8 cellular contexts compared by ENCODE assay signal in genomic region chrX:45851434-45851991, GRCh38.
A peak's percentile ranks its signal among the peaks of the same experiment; 100 is the strongest.
DNase-seq lines count a peak whose midpoint lies in the region; ATAC-seq, FAIRE-seq and TF ChIP-seq lines count a peak whose summit lies in the region.

No MANE protein-coding gene starts in this region.

- H3K4me2 ChIP-seq in HepG2 (ENCODE audit: low read depth, low read length): peak overlapping the region; percentile 73

- POLR2A ChIA-PET in MCF 10A (lab: Yijun Ruan, JAX) (interaction anchor here (0.6 to 3.0 kb wide), 18 partner anchors 9 to 524 kb away, joined by 3 to 39 read pairs (median 5); no protein-coding TSS in a partner anchor), HepG2 (lab: Yijun Ruan, JAX) (interaction anchor here (1.0 kb wide), 2 partner anchors 17 to 469 kb away, joined by 3 read pairs; no protein-coding TSS in a partner anchor)

- H3K4me3 ChIP-seq in ACC112 (ENCODE audit: low read depth, low read length) (peak overlapping the region; percentile 82), HL-60 (replicated peaks; ENCODE audit: insufficient read depth, low read length) (peak overlapping the region; percentile 64), HepG2 (replicated peaks in 1 of 3; ENCODE audit: insufficient read depth in 1 of 3, low read depth in 2 of 3, low read length in 3 of 3) (peak overlapping the region; percentile 60 to 77 (median 75); a peak in 5 of 6 replicates)

- H3K27me3 Mint-ChIP-seq in T-helper 2 cell treated with Interferon-gamma antibody and Interleukin-4, amounts not matched to agents 5 μg/mL and 100 μg/mL, for 36 hours (ENCODE audit: low read depth): no peaks in the 10 kb centered on the region
- H3K27me3 Mint-ChIP-seq in MCF 10A (ENCODE audit: insufficient read depth, unreplicated experiment): peaks cover 26% of the 10 kb centered on the region

- intact Hi-C loops in MCF 10A (cut with micrococcal nuclease): loop anchor here (5.0 to 10.0 kb wide), 3 partner anchors 313 to 476 kb away; no protein-coding TSS in a partner anchor
- intact Hi-C loops in HepG2 (cut with micrococcal nuclease; ENCODE audit: unreplicated experiment): no loop called here

- TF ChIP-seq CTCF in HL-60 (IDR thresholded peaks at IDR 0.05; ENCODE audit: insufficient read depth, low read length): no peak
- TF ChIP-seq CTCF in MCF 10A (IDR thresholded peaks at IDR 0.05; ENCODE audit: unreplicated experiment): no peak
- TF ChIP-seq CTCF in HepG2 (CRISPR knock-in tag; IDR thresholded peaks at IDR 0.05): no peak

- peak overlapping the region; percentile 95 for H3K4me3 Mint-ChIP-seq in T-helper 2 cell treated with Interferon-gamma antibody and Interleukin-4, amounts not matched to agents 5 μg/mL and 100 μg/mL, for 36 hours
- peak overlapping the region; percentile 89 for H3K4me3 Mint-ChIP-seq in MCF 10A (ENCODE audit: unreplicated experiment)

- CTCF ChIA-PET in MCF 10A (lab: Yijun Ruan, JAX) (interaction anchor here (1.5 kb wide), 1 partner anchor 525 kb away, joined by 3 read pairs; no protein-coding TSS in a partner anchor), HepG2 (lab: Yijun Ruan, JAX; ENCODE audit: low intra/inter-chr PET ratio, low total read pairs) (no interaction called here)

- H3K4me1 Mint-ChIP-seq in T-helper 2 cell treated with Interferon-gamma antibody and Interleukin-4, amounts not matched to agents 5 μg/mL and 100 μg/mL, for 36 hours (ENCODE audit: low read depth): peaks cover 34% of the 10 kb centered on the region
- no peaks in the 10 kb centered on the region for H3K4me1 Mint-ChIP-seq in MCF 10A (ENCODE audit: insufficient read depth, unreplicated experiment)

- 2% methylated on average over 7 of the region's 53 CpGs for WGBS in HepG2 (ENCODE audit: low lambda C conversion rate)

- no peaks in the 10 kb centered on the region for H4K20me1 ChIP-seq in HepG2 (ENCODE audit: insufficient read depth, low read length)

- DNase-seq in HL-60 (ENCODE audit: low read depth in 1 of 2, low spot score in 1 of 2) (peak in 1 of 2 experiments; percentile 62), MCF 10A (ENCODE audit: unreplicated experiment) (peak; percentile 71), HepG2 (ENCODE audit: low spot score) (no peak), hippocampal formation (lab: John Stamatoyannopoulos, UW) (no peak)
- DNase-seq in T-helper 2 cell treated with Interferon-gamma antibody and Interleukin-4, amounts not matched to agents 5 μg/mL and 100 μg/mL, for 36 hours (ENCODE audit: low spot score): peak; percentile 69
- peak; percentile 66 to 78 for DNase-seq in stimulated activated CD4-positive, alpha-beta T cell treated with anti-CD3 and anti-CD28 coated beads, Interleukin-4, amount 100 ng/mL, for 4 hours

- H3K27ac ChIP-seq in ACC112 (ENCODE audit: low read depth, low read length) (no peak overlapping the region), HL-60 (replicated peaks) (peak overlapping the region; percentile 71), HepG2 (ENCODE audit: extremely low read length, insufficient read depth, low read length) (no peak overlapping the region)

- no TSS peak for BruUV-seq in MCF 10A (replicated peaks; lab: Mats Ljungman, UMichigan)
- no TSS peak for BruUV-seq in HepG2 (replicated peaks; lab: Mats Ljungman, UMichigan)

- H2AFZ ChIP-seq in ACC112 (ENCODE audit: low read length, unreplicated experiment): peak overlapping the region; percentile 75
- H2AFZ ChIP-seq in HepG2 (ENCODE audit: low read length): no peak overlapping the region

- no peaks in the 10 kb centered on the region for H3K9me3 Mint-ChIP-seq in T-helper 2 cell treated with Interferon-gamma antibody and Interleukin-4, amounts not matched to agents 5 μg/mL and 100 μg/mL, for 36 hours
- H3K9me3 Mint-ChIP-seq in MCF 10A (ENCODE audit: unreplicated experiment): no peaks in the 10 kb centered on the region

- H3K27me3 ChIP-seq in ACC112 (ENCODE audit: insufficient read depth, low read length) (no peaks in the 10 kb centered on the region), HL-60 (ENCODE audit: insufficient read depth, poor library complexity, severe bottlenecking) (peaks cover 2% of the 10 kb centered on the region), HepG2 (ENCODE audit: control insufficient read depth in 1 of 2, insufficient read depth in 2 of 2, low read length in 2 of 2) (no peaks in the 10 kb centered on the region; a peak in 1 of 5 replicates)

- TF ChIP-seq POLR2A in HepG2 (IDR thresholded peaks at IDR 0.05; ENCODE audit: insufficient read depth in 1 of 2, low read depth in 2 of 2, low read length in 2 of 2): peak in 1 of 2 experiments; percentile 50; a peak in 2 of 4 replicates

- H3K79me2 ChIP-seq in ACC112 (ENCODE audit: control insufficient read depth, insufficient read depth, low read length, unreplicated experiment) (peaks cover 13% of the 10 kb centered on the region), HepG2 (ENCODE audit: insufficient read depth, low read length) (peaks cover 23% of the 10 kb centered on the region)

- peaks cover 16% of the 10 kb centered on the region for H3K36me3 Mint-ChIP-seq in T-helper 2 cell treated with Interferon-gamma antibody and Interleukin-4, amounts not matched to agents 5 μg/mL and 100 μg/mL, for 36 hours (ENCODE audit: low read depth)
- H3K36me3 Mint-ChIP-seq in MCF 10A (ENCODE audit: insufficient read depth, unreplicated experiment): peaks cover 33% of the 10 kb centered on the region

- TF ChIP-seq EP300 in HepG2 (IDR thresholded peaks at IDR 0.05; ENCODE audit: low read depth in 2 of 2, low read length in 2 of 2) (no peak), HepG2 (CRISPR knock-in tag; IDR thresholded peaks at IDR 0.05; ENCODE audit: borderline replicate concordance) (no peak)

- H3K36me3 ChIP-seq in ACC112 (ENCODE audit: insufficient read depth, low read length) (no peaks in the 10 kb centered on the region), HepG2 (replicated peaks in 1 of 2; ENCODE audit: control insufficient read depth in 1 of 2, insufficient read depth in 2 of 2, low read length in 2 of 2) (no peaks in the 10 kb centered on the region)

- FAIRE-seq in HepG2 (lab: Jason Lieb, UNC): no peak

- peak; percentile 90 for ATAC-seq in HepG2
- ATAC-seq in GM21360 (IDR thresholded peaks at IDR 0.05; ENCODE audit: unreplicated experiment): no peak

- H3K4me1 ChIP-seq in ACC112 (ENCODE audit: control insufficient read depth, insufficient read depth, low read length, unreplicated experiment) (peaks cover 11% of the 10 kb centered on the region), HepG2 (ENCODE audit: insufficient read depth, low read length) (peaks cover 6% of the 10 kb centered on the region; the same call in 1 of the 2 replicates)

- no peak for TF ChIP-seq RAD21 in HepG2 (CRISPR knock-in tag; IDR thresholded peaks at IDR 0.05)

- H3K27ac Mint-ChIP-seq in T-helper 2 cell treated with Interferon-gamma antibody and Interleukin-4, amounts not matched to agents 5 μg/mL and 100 μg/mL, for 36 hours: peak overlapping the region; percentile 82
- no peak overlapping the region for H3K27ac Mint-ChIP-seq in MCF 10A (ENCODE audit: low read depth, unreplicated experiment)

- peak overlapping the region; percentile 71 for H3K9ac ChIP-seq in HepG2 (ENCODE audit: insufficient read depth, low read depth, low read length)

- no peaks in the 10 kb centered on the region for H3K9me3 ChIP-seq in HepG2 (ENCODE audit: low read length)

- in situ Hi-C loops in HepG2 (cut with HindIII; ENCODE audit: extremely low pct_ligation_motif_present, low pct_unique_long_range_greater_than_20kb): no loop called here

TF ChIP-seq in HepG2, 621 proteins besides CTCF, POLR2A, EP300 and RAD21 (continues in another document):
- TF ChIP-seq ZNF142 (CRISPR knock-in tag; IDR thresholded peaks at IDR 0.05): 0 out of 2 replicates have a peak, but pooled peaks have one; percentile 42

Comparison
In these comparisons a context has a peak if more than half of its experiments do, and no peak if none do; other contexts are left out.
1. DNase-seq: peak in T-helper 2 cell treated with Interferon-gamma antibody and Interleukin-4, amounts not matched to agents 5 μg/mL and 100 μg/mL, for 36 hours (single experiment), MCF 10A (single experiment) and stimulated activated CD4-positive, alpha-beta T cell treated with anti-CD3 and anti-CD28 coated beads, Interleukin-4, amount 100 ng/mL, for 4 hours (2 of 2); none in HepG2 (single experiment) and hippocampal formation (0 of 2).
2. Peak in every context shown above with its lines, with median percentiles within 50 percentile points of each other: H3K4me3 ChIP-seq.